In the genomic region with DNA sequence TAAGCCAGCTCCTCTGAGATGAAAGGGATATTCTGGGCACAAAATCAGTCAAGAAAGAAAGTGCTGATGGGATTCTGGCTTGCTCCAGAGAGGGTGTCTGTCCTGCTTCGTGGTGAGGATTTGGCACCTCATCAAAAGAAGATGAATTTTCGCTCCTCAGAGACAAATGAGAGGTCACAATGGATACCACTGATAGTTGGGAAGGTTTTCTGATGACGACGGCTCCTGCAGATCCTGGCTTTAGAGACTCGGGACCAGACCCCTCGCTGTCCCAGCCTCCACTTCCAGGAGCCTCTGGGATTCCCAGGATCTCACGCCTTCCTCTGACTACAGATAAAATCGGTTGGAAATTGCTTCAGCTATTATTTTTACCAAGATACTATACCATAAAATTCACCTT, we compare ENCODE assay signal across 17 cellular contexts. TPM values are rescaled to one million over a fixed set of nuclear protein-coding genes. Genes with fewer than 3 reads are reported as not detected.
DNase-seq lines count a peak whose midpoint lies in the region; ATAC-seq and TF ChIP-seq lines count a peak whose summit lies in the region.
"Had no signal": no experiment of that assay in that cellular context is flagged by ENCODE, and none has a peak within 500 bp of the region (broad histone marks: within the 10 kb centered on the region; RNA-seq: fewer than 3 reads in every experiment).

No MANE protein-coding gene starts in this region.

- no peak for TF ChIP-seq CTCF in fibroblast of mammary gland (conservative IDR thresholded peaks at IDR 0.05; ENCODE audit: control insufficient read depth, insufficient read depth, low read depth, low read length)
- no peak for TF ChIP-seq CTCF in prostate gland (IDR thresholded peaks at IDR 0.05)
- TF ChIP-seq CTCF in sigmoid colon (IDR thresholded peaks at IDR 0.05) = no peak

- WGBS in prostate gland = 50% methylated on average over 8 of the region's 8 CpGs
- WGBS in sigmoid colon, 2 donors = 87 to 88% methylated on average over 8 of the region's 8 CpGs

- H3K9me3 ChIP-seq in prostate gland = no peaks in the 10 kb centered on the region
- H3K9me3 ChIP-seq in sigmoid colon = no peaks in the 10 kb centered on the region

- H3K4me1 ChIP-seq in prostate gland (replicated peaks) (no peaks in the 10 kb centered on the region), sigmoid colon (no peaks in the 10 kb centered on the region)

- no peak for TF ChIP-seq EP300 in sigmoid colon (IDR thresholded peaks at IDR 0.05)

- TF ChIP-seq POLR2A in prostate gland (IDR thresholded peaks at IDR 0.05) = no peak
- no peak for TF ChIP-seq POLR2A in sigmoid colon (IDR thresholded peaks at IDR 0.05)

- no peak for ATAC-seq in GM18520 (IDR thresholded peaks at IDR 0.05; ENCODE audit: unreplicated experiment)
- ATAC-seq: GM23338, HCT116 had no signal

- DNase-seq in AG20443 (ENCODE audit: low spot score) (peak; percentile 4), GM03348 (ENCODE audit: low spot score) (peak; percentile 2), fibroblast of mammary gland (ENCODE audit: low read depth) (peak; percentile 27), prostate gland (ENCODE audit: low spot score) (peak; percentile 2), NCI-H1417 (lab: John Stamatoyannopoulos, UW) (no peak), GDM1 (lab: John Stamatoyannopoulos, UW) (no peak), sigmoid colon (no peak)
- DNase-seq: ACHN; C1 segment of cervical spinal cord; CD4-positive, alpha-beta memory T cell; DMS153; DMS79 treated with DMSO at 0.1 percent for 48 hours; EL had no signal

- H3K27me3 ChIP-seq in prostate gland (replicated peaks; ENCODE audit: insufficient read depth) (no peaks in the 10 kb centered on the region), sigmoid colon (no peaks in the 10 kb centered on the region)

- intact Hi-C loops in prostate gland (cut with DNase I) = no loop called here
- intact Hi-C loops in sigmoid colon (cut with DNase I) = no loop called here

- no peak overlapping the region for H3K4me3 ChIP-seq in fibroblast of mammary gland (ENCODE audit: control insufficient read depth, low read depth, low read length)
- no peak overlapping the region for H3K4me3 ChIP-seq in prostate gland
- no peak overlapping the region for H3K4me3 ChIP-seq in sigmoid colon
- H3K4me3 ChIP-seq: GM23338 had no signal

- H3K27ac ChIP-seq in prostate gland (no peak overlapping the region), sigmoid colon (no peak overlapping the region)

- H3K36me3 ChIP-seq in prostate gland = no peaks in the 10 kb centered on the region
- no peaks in the 10 kb centered on the region for H3K36me3 ChIP-seq in sigmoid colon

RNA-seq across cellular contexts. Expression of gene TEX29, which starts 9.8 kb away (rescaled TPM):
- total RNA-seq in prostate gland (1 to 10 TPM in 1 of 2 donors, not detected in 1; 1.4 TPM), sigmoid colon (1 to 10 TPM in 2 of 4 donors, not detected in 2; 1.5 to 2.1 TPM)
- polyA plus RNA-seq in sigmoid colon = under 1 TPM in 1 of 3 donors, not detected in 2; 0.79 TPM
- total RNA-seq: A172, GM23338 had no signal

Comparison
In these comparisons a context has a peak if more than half of its experiments do, and no peak if none do; other contexts are left out.
1. DNase-seq: peak in AG20443 (single experiment), GM03348 (single experiment), fibroblast of mammary gland (single experiment) and prostate gland (single experiment); none in NCI-H1417 (0 of 3), GDM1 (single experiment) and sigmoid colon (single experiment).